ENCODE assay signal across 9 cellular contexts in genomic region chr7:155598810-155599210, GRCh38. TPM values are rescaled to one million over a fixed set of nuclear protein-coding genes. Genes with fewer than 3 reads are reported as not detected.
DNase-seq lines count a peak whose midpoint lies in the region; ATAC-seq and TF ChIP-seq lines count a peak whose summit lies in the region.
"Had no signal": no experiment of that assay in that cellular context is flagged by ENCODE, and none has a peak within 500 bp of the region (broad histone marks: within the 10 kb centered on the region; RNA-seq: fewer than 3 reads in every experiment).

No MANE protein-coding gene starts in this region.

- H3K27ac Mint-ChIP-seq in Calu3 (ENCODE audit: unreplicated experiment) (no peak overlapping the region), T-helper 17 cell (no peak overlapping the region)

- no peak for TF ChIP-seq POLR2A in adrenal gland (IDR thresholded peaks at IDR 0.05)

- peak overlapping the region; percentile 28 for H3K4me3 Mint-ChIP-seq in Calu3 (ENCODE audit: low read depth, unreplicated experiment)
- peak overlapping the region; percentile 2 for H3K4me3 Mint-ChIP-seq in T-helper 17 cell

- peaks cover 35% of the 10 kb centered on the region for H3K27me3 ChIP-seq in adrenal gland
- peaks cover 0 to 52% (median 26%) of the 10 kb centered on the region in 7 donors for H3K27me3 ChIP-seq in heart right ventricle

- no peaks in the 10 kb centered on the region for H3K27me3 Mint-ChIP-seq in Calu3 (ENCODE audit: unreplicated experiment)
- H3K27me3 Mint-ChIP-seq in T-helper 17 cell: peaks cover 77% of the 10 kb centered on the region

- no peak overlapping the region for H3K4me3 ChIP-seq in adrenal gland
- H3K4me3 ChIP-seq in heart right ventricle: no peak overlapping the region

- CTCF ChIA-PET in Calu3 (lab: Charles Lee): interaction anchor here (0.6 to 1.5 kb wide), 9 partner anchors 9 to 149 kb away, joined by 3 to 9 read pairs (median 4); no protein-coding TSS in a partner anchor

- DNase-seq in Calu3 (peak; percentile 88), NCI-H1048 (lab: John Stamatoyannopoulos, UW) (peak; percentile 31), T-helper 17 cell (peak; percentile 60 to 81 (median 61)), adrenal gland (peak; percentile 65 to 93 (median 83)), heart right ventricle (peak; percentile 73 to 82), renal cortical epithelial cell (ENCODE audit: low read depth) (peak; percentile 57)

- H3K9me3 ChIP-seq in T-helper 17 cell (ENCODE audit: control insufficient read depth, low read length, poor library complexity, severe bottlenecking) (no peaks in the 10 kb centered on the region), adrenal gland (replicated peaks in 1 of 3) (no peaks in the 10 kb centered on the region), heart right ventricle (no peaks in the 10 kb centered on the region)

- 8 to 11% (median 9%) methylated on average over 12 of the region's 12 CpGs for WGBS in adrenal gland, 4 donors
- WGBS in heart right ventricle, 2 donors: 11% methylated on average over 12 of the region's 12 CpGs

- H3K36me3 ChIP-seq in adrenal gland (replicated peaks in 1 of 2) (no peaks in the 10 kb centered on the region), heart right ventricle (no peaks in the 10 kb centered on the region)

- ATAC-seq in GM21825 (IDR thresholded peaks at IDR 0.05; ENCODE audit: unreplicated experiment) (peak; percentile 78), T-helper 17 cell (peak; percentile 79), heart right ventricle (peak in 6 of 8 donors; percentile 55 to 82 (median 74)), HG02970 (IDR thresholded peaks at IDR 0.05; ENCODE audit: low FRiP score, unreplicated experiment) (no peak)

- H3K4me1 Mint-ChIP-seq in Calu3 (ENCODE audit: low read depth, unreplicated experiment): peaks cover 37% of the 10 kb centered on the region
- peaks cover 10% of the 10 kb centered on the region for H3K4me1 Mint-ChIP-seq in T-helper 17 cell

- H3K9me3 Mint-ChIP-seq in Calu3 (ENCODE audit: low read depth, unreplicated experiment): no peaks in the 10 kb centered on the region

- H3K36me3 Mint-ChIP-seq in Calu3 (ENCODE audit: insufficient read depth, unreplicated experiment) (no peaks in the 10 kb centered on the region), T-helper 17 cell (ENCODE audit: low read depth) (peaks cover 2% of the 10 kb centered on the region)

- TF ChIP-seq CTCF in Calu3 (IDR thresholded peaks at IDR 0.05; ENCODE audit: unreplicated experiment) (peak; percentile 87), adrenal gland (IDR thresholded peaks at IDR 0.05) (peak; percentile 88 to 98 (median 92)), heart right ventricle (IDR thresholded peaks at IDR 0.05) (peak; percentile 92 to 99 (median 98))

- H3K4me1 ChIP-seq in adrenal gland (replicated peaks in 1 of 2) (peaks cover 0 to 5% of the 10 kb centered on the region in 2 donors), heart right ventricle (peaks cover 0 to 5% (median 0%) of the 10 kb centered on the region in 9 donors)

- BruUV-seq in Calu3 (replicated peaks; lab: Mats Ljungman, UMichigan): no TSS peak

- intact Hi-C loops in Calu3 (cut with micrococcal nuclease; ENCODE audit: unreplicated experiment): loop anchor here (1.0 to 2.0 kb wide), 5 partner anchors 19 to 169 kb away; partner anchors contain the start of gene RBM33
- intact Hi-C loops in adrenal gland (cut with DNase I): loop anchor here in 1 of 2 donors (5.0 kb wide), 1 partner anchor 133 kb away; no protein-coding TSS in a partner anchor
- intact Hi-C loops in heart right ventricle (cut with DNase I): loop anchor here (1.0 to 10.0 kb wide), 11 partner anchors 138 to 176 kb away; no protein-coding TSS in a partner anchor

- no peak overlapping the region for H3K27ac ChIP-seq in adrenal gland
- no peak overlapping the region for H3K27ac ChIP-seq in heart right ventricle

RNA-seq across cellular contexts. Expression of gene RBM33, which starts 45.7 kb away (rescaled TPM):
- total RNA-seq in Calu3 (2022) (82.9 and 85.3 TPM in 2 replicates), T-helper 17 cell (100 to 1,000 TPM; 135 to 178 TPM), adrenal gland (10 to 100 TPM; 10.3 to 57.1 (median 41.3) TPM), heart right ventricle (10 to 100 TPM; 30.5 to 44.6 (median 36.0) TPM), renal cortical epithelial cell (12.9 and 47.3 TPM in 2 replicates)
- polyA plus RNA-seq in adrenal gland (10 to 100 TPM; 10.7 to 36.8 (median 20.3) TPM), heart right ventricle (10 to 100 TPM in 1 of 2 donors, 1 to 10 TPM in 1; 9.5 to 25.8 TPM)

RNA-seq across cellular contexts. Expression of gene CNPY1, which starts 52.5 kb away (rescaled TPM):
- total RNA-seq in Calu3 (2022) (not detected in 2 replicates), T-helper 17 cell (not detected), adrenal gland (not detected), heart right ventricle (not detected), renal cortical epithelial cell (not detected in 2 replicates)
- polyA plus RNA-seq in adrenal gland (not detected), heart right ventricle (not detected)
- polyA plus RNA-seq: adipose tissue had no signal

Comparison
In these comparisons a context has a peak if more than half of its experiments do, and no peak if none do; other contexts are left out.
1. DNase-seq: peak in every context shown above with its lines; median percentile 88 in Calu3; 83 in adrenal gland; 78 in heart right ventricle; 61 in T-helper 17 cell; 57 in renal cortical epithelial cell; 31 in NCI-H1048.